Comparison of ENCODE assay signal across 8 cellular contexts in the genomic region with DNA sequence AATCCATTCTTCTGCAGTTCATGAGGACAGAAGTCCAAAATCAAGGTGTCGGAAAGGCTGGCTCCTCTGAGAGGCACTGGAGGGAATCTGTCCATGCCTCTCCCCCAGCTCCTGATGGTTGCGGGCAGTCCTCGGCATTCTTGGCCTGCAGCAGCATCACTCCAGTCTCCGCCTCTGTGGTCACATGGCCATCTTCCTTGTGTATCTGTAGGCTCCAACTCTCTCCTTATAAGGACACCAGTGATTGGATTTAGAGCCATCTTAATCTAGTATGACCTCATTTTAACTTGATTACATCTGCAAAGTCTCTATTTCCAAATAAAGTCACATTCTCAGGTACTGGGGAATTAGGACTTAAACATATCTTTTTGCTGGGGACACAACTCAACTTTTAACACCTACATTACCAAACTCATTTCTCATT. TPM values are rescaled to one million over a fixed set of nuclear protein-coding genes. Genes with fewer than 3 reads are reported as not detected.
DNase-seq lines count a peak whose midpoint lies in the region; TF ChIP-seq lines count a peak whose summit lies in the region.

No MANE protein-coding gene starts in this region.

- POLR2A ChIA-PET in activated CD4-positive, alpha-beta memory T cell treated with anti-CD3 and anti-CD28 coated beads, Interleukin-2, amount 10 ng/mL, durations not matched to agents 7 days and 5 days (lab: Charles Lee) = no interaction called here

- H3K9me3 ChIP-seq in esophagus muscularis mucosa (no peaks in the 10 kb centered on the region), mucosa of stomach (ENCODE audit: control insufficient read depth, low read length) (no peaks in the 10 kb centered on the region)

- peak overlapping the region; percentile 51 for H3K27ac ChIP-seq in 22Rv1
- peak overlapping the region; percentile 92 to 96 (median 95) for H3K27ac ChIP-seq in esophagus muscularis mucosa (replicated peaks in 1 of 4)

- H3K36me3 Mint-ChIP-seq in activated CD4-positive, alpha-beta memory T cell treated with anti-CD3 and anti-CD28 coated beads, Interleukin-2, amount 10 ng/mL, durations not matched to agents 7 days and 5 days (ENCODE audit: low read depth) = no peaks in the 10 kb centered on the region

- peaks cover 41 to 80% (median 72%) of the 10 kb centered on the region in 4 donors for H3K4me1 ChIP-seq in esophagus muscularis mucosa
- H3K4me1 ChIP-seq in mucosa of stomach (ENCODE audit: control insufficient read depth, insufficient read depth, low read length) = peaks cover 45% of the 10 kb centered on the region

- TF ChIP-seq CTCF in 22Rv1 (IDR thresholded peaks at IDR 0.05) (no peak), esophagus muscularis mucosa (IDR thresholded peaks at IDR 0.05) (no peak)

- H3K4me3 ChIP-seq in esophagus muscularis mucosa (no peak overlapping the region), mucosa of stomach (ENCODE audit: low read length) (no peak overlapping the region)

- H3K27me3 Mint-ChIP-seq in activated CD4-positive, alpha-beta memory T cell treated with anti-CD3 and anti-CD28 coated beads, Interleukin-2, amount 10 ng/mL, durations not matched to agents 7 days and 5 days = no peaks in the 10 kb centered on the region

- no peak for TF ChIP-seq EP300 in esophagus muscularis mucosa (IDR thresholded peaks at IDR 0.05)

- H3K27ac Mint-ChIP-seq in activated CD4-positive, alpha-beta memory T cell treated with anti-CD3 and anti-CD28 coated beads, Interleukin-2, amount 10 ng/mL, durations not matched to agents 7 days and 5 days = no peak overlapping the region

- H3K36me3 ChIP-seq in esophagus muscularis mucosa = no peaks in the 10 kb centered on the region
- H3K36me3 ChIP-seq in mucosa of stomach (ENCODE audit: control insufficient read depth, insufficient read depth, low read length) = no peaks in the 10 kb centered on the region

- CTCF ChIA-PET in activated CD4-positive, alpha-beta memory T cell treated with anti-CD3 and anti-CD28 coated beads, Interleukin-2, amount 10 ng/mL, durations not matched to agents 7 days and 5 days (lab: Charles Lee) = interaction anchor here (0.7 kb wide), 1 partner anchor 265 kb away, joined by 6 read pairs; no protein-coding TSS in a partner anchor

- H3K4me1 Mint-ChIP-seq in activated CD4-positive, alpha-beta memory T cell treated with anti-CD3 and anti-CD28 coated beads, Interleukin-2, amount 10 ng/mL, durations not matched to agents 7 days and 5 days = peaks cover 7% of the 10 kb centered on the region

- WGBS in esophagus muscularis mucosa = 38% methylated on average over 4 of the region's 4 CpGs

- no peak overlapping the region for H3K4me3 Mint-ChIP-seq in activated CD4-positive, alpha-beta memory T cell treated with anti-CD3 and anti-CD28 coated beads, Interleukin-2, amount 10 ng/mL, durations not matched to agents 7 days and 5 days

- TF ChIP-seq POLR2A in esophagus muscularis mucosa (IDR thresholded peaks at IDR 0.05; ENCODE audit: low read depth) = no peak

- H3K9me3 Mint-ChIP-seq in activated CD4-positive, alpha-beta memory T cell treated with anti-CD3 and anti-CD28 coated beads, Interleukin-2, amount 10 ng/mL, durations not matched to agents 7 days and 5 days = no peaks in the 10 kb centered on the region

- intact Hi-C loops in esophagus muscularis mucosa (cut with DNase I) = no loop called here

- peak overlapping the region; percentile 51 for H3K9ac ChIP-seq in mucosa of stomach (ENCODE audit: low read length)

- DNase-seq in NCI-H2227 treated with DMSO at 0.1 percent for 48 hours (lab: John Stamatoyannopoulos, UW) = peak; percentile 12
- DNase-seq in esophagus muscularis mucosa (ENCODE audit: extremely low spot score) = no peak
- DNase-seq in activated CD4-positive, alpha-beta memory T cell treated with anti-CD3 and anti-CD28 coated beads, Interleukin-2, amount 10 ng/mL, durations not matched to agents 7 days and 5 days = no peak
- DNase-seq in 8988T = no peak
- no peak for DNase-seq in UCSD-AML1 (lab: John Stamatoyannopoulos, UW; ENCODE audit: unreplicated experiment)
- DNase-seq in MV-4-11 (lab: John Stamatoyannopoulos, UW) = no peak

- H3K27me3 ChIP-seq in esophagus muscularis mucosa (no peaks in the 10 kb centered on the region), mucosa of stomach (ENCODE audit: control insufficient read depth, insufficient read depth, low read length) (no peaks in the 10 kb centered on the region)

RNA-seq across cellular contexts. Expression of gene FLNB, which starts 56.0 kb away (rescaled TPM):
- total RNA-seq in esophagus muscularis mucosa = 100 to 1,000 TPM in 2 of 4 donors, 10 to 100 TPM in 2; 61.9 to 114 (median 89.9) TPM
- 10 to 100 TPM; 33.3 to 37.9 TPM for total RNA-seq in activated CD4-positive, alpha-beta memory T cell treated with anti-CD3 and anti-CD28 coated beads, Interleukin-2, amount 10 ng/mL, durations not matched to agents 7 days and 5 days
